In the genomic region with DNA sequence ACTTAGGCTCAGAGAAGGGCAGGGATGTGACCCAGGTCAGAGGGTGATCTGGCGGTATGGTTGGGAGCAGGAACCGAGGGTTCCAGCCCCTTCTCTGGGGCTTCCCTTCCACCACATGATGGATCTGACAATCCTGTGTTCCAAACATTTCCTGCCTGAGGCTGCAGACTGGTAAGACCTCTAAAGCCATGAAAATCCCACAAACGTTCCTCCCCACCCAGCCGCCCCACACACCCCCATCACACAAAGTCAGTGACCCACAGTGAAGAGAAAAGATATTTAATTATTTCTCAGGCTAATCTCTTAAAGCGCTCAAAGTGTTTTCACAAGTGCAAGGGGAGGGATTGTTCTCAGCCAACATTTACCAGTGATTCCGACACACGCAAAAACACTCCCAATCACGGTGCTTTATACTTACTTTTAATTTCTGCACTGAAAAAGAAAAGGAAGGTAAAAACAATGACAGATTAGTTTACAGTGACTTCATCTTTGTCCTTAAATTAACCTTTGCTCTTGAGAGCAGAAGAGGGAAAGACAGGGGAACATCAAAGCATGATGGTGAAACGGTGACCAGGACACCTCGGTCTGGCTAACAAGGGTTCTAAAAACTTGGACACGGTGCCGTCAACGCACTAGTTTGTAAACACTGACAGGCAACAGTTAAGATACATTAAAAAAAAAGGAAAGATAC, we compare ENCODE assay signal across 19 cellular contexts. TPM values are rescaled to one million over a fixed set of nuclear protein-coding genes. Genes with fewer than 3 reads are reported as not detected.
A peak's percentile ranks its signal among the peaks of the same experiment; 100 is the strongest.
DNase-seq lines count a peak whose midpoint lies in the region; ATAC-seq and FAIRE-seq lines count a peak whose summit lies in the region.
"Had no signal": no experiment of that assay in that cellular context is flagged by ENCODE, and none has a peak within 500 bp of the region (broad histone marks: within the 10 kb centered on the region; RNA-seq: fewer than 3 reads in every experiment).

No MANE protein-coding gene starts in this region.

- no peak for FAIRE-seq in RCC 7860 (lab: Jason Lieb, UNC)
- FAIRE-seq: G401.6 had no signal

- H3K9me3 Mint-ChIP-seq in activated naive CD4-positive, alpha-beta T cell treated with anti-CD3 and anti-CD28 coated beads for 36 hours = no peaks in the 10 kb centered on the region
- H3K9me3 Mint-ChIP-seq in activated CD4-positive, alpha-beta memory T cell treated with anti-CD3 and anti-CD28 coated beads, Interleukin-2, amount 10 ng/mL, durations not matched to agents 7 days and 5 days = no peaks in the 10 kb centered on the region
- H3K9me3 Mint-ChIP-seq in immature natural killer cell = no peaks in the 10 kb centered on the region
- H3K9me3 Mint-ChIP-seq in stimulated activated naive CD8-positive, alpha-beta T cell treated with anti-CD3 and anti-CD28 coated beads, Interleukin-15, amount 100 ng/mL, for 72 hours = no peaks in the 10 kb centered on the region
- H3K9me3 Mint-ChIP-seq: activated naive CD8-positive, alpha-beta T cell treated with anti-CD3 and anti-CD28 coated beads, Interleukin-2, amount 10 ng/mL, durations not matched to agents 7 days and 5 days; IgD-negative memory B cell had no signal

- CTCF ChIA-PET in activated naive CD4-positive, alpha-beta T cell treated with anti-CD3 and anti-CD28 coated beads for 36 hours (lab: Charles Lee) = no interaction called here
- CTCF ChIA-PET in activated CD4-positive, alpha-beta memory T cell treated with anti-CD3 and anti-CD28 coated beads, Interleukin-2, amount 10 ng/mL, durations not matched to agents 7 days and 5 days (lab: Charles Lee) = no interaction called here

- POLR2A ChIA-PET in activated CD4-positive, alpha-beta memory T cell treated with anti-CD3 and anti-CD28 coated beads, Interleukin-2, amount 10 ng/mL, durations not matched to agents 7 days and 5 days (lab: Charles Lee) = no interaction called here

- peaks cover 27% of the 10 kb centered on the region for H3K36me3 Mint-ChIP-seq in activated naive CD4-positive, alpha-beta T cell treated with anti-CD3 and anti-CD28 coated beads for 36 hours (ENCODE audit: low read depth)
- peaks cover 78% of the 10 kb centered on the region for H3K36me3 Mint-ChIP-seq in activated CD4-positive, alpha-beta memory T cell treated with anti-CD3 and anti-CD28 coated beads, Interleukin-2, amount 10 ng/mL, durations not matched to agents 7 days and 5 days (ENCODE audit: low read depth)
- peaks cover 4 to 31% (median 18%) of the 10 kb centered on the region in 3 donors for H3K36me3 Mint-ChIP-seq in immature natural killer cell

- H3K27ac Mint-ChIP-seq in activated naive CD4-positive, alpha-beta T cell treated with anti-CD3 and anti-CD28 coated beads for 36 hours = peak overlapping the region; percentile 63
- H3K27ac Mint-ChIP-seq in activated CD4-positive, alpha-beta memory T cell treated with anti-CD3 and anti-CD28 coated beads, Interleukin-2, amount 10 ng/mL, durations not matched to agents 7 days and 5 days = peak overlapping the region; percentile 19
- peak overlapping the region; percentile 40 to 83 (median 42) for H3K27ac Mint-ChIP-seq in immature natural killer cell
- peak overlapping the region; percentile 54 to 57 for H3K27ac Mint-ChIP-seq in stimulated activated naive CD8-positive, alpha-beta T cell treated with anti-CD3 and anti-CD28 coated beads, Interleukin-15, amount 100 ng/mL, for 72 hours
- H3K27ac Mint-ChIP-seq: activated naive CD8-positive, alpha-beta T cell treated with anti-CD3 and anti-CD28 coated beads, Interleukin-2, amount 10 ng/mL, durations not matched to agents 7 days and 5 days had no signal

- H3K27me3 Mint-ChIP-seq in activated naive CD4-positive, alpha-beta T cell treated with anti-CD3 and anti-CD28 coated beads for 36 hours (ENCODE audit: low read depth) = no peaks in the 10 kb centered on the region
- no peaks in the 10 kb centered on the region for H3K27me3 Mint-ChIP-seq in activated CD4-positive, alpha-beta memory T cell treated with anti-CD3 and anti-CD28 coated beads, Interleukin-2, amount 10 ng/mL, durations not matched to agents 7 days and 5 days
- H3K27me3 Mint-ChIP-seq in immature natural killer cell (ENCODE audit: low read depth in 3 of 3) = peaks cover 0 to 2% (median 0%) of the 10 kb centered on the region in 3 donors
- H3K27me3 Mint-ChIP-seq in stimulated activated naive CD8-positive, alpha-beta T cell treated with anti-CD3 and anti-CD28 coated beads, Interleukin-15, amount 100 ng/mL, for 72 hours = no peaks in the 10 kb centered on the region
- H3K27me3 Mint-ChIP-seq: activated naive CD8-positive, alpha-beta T cell treated with anti-CD3 and anti-CD28 coated beads, Interleukin-2, amount 10 ng/mL, durations not matched to agents 7 days and 5 days; IgD-negative memory B cell had no signal

- H3K4me3 Mint-ChIP-seq in activated naive CD4-positive, alpha-beta T cell treated with anti-CD3 and anti-CD28 coated beads for 36 hours = no peak overlapping the region
- no peak overlapping the region for H3K4me3 Mint-ChIP-seq in activated CD4-positive, alpha-beta memory T cell treated with anti-CD3 and anti-CD28 coated beads, Interleukin-2, amount 10 ng/mL, durations not matched to agents 7 days and 5 days
- no peak overlapping the region for H3K4me3 Mint-ChIP-seq in immature natural killer cell
- H3K4me3 Mint-ChIP-seq in stimulated activated naive CD8-positive, alpha-beta T cell treated with anti-CD3 and anti-CD28 coated beads, Interleukin-15, amount 100 ng/mL, for 72 hours = no peak overlapping the region
- H3K4me3 Mint-ChIP-seq: activated naive CD8-positive, alpha-beta T cell treated with anti-CD3 and anti-CD28 coated beads, Interleukin-2, amount 10 ng/mL, durations not matched to agents 7 days and 5 days; IgD-negative memory B cell had no signal

- H3K4me1 Mint-ChIP-seq in activated naive CD4-positive, alpha-beta T cell treated with anti-CD3 and anti-CD28 coated beads for 36 hours (ENCODE audit: low read depth) = peaks cover 5% of the 10 kb centered on the region
- H3K4me1 Mint-ChIP-seq in activated CD4-positive, alpha-beta memory T cell treated with anti-CD3 and anti-CD28 coated beads, Interleukin-2, amount 10 ng/mL, durations not matched to agents 7 days and 5 days = no peaks in the 10 kb centered on the region
- peaks cover 21% of the 10 kb centered on the region in 2 donors for H3K4me1 Mint-ChIP-seq in immature natural killer cell
- H3K4me1 Mint-ChIP-seq in stimulated activated naive CD8-positive, alpha-beta T cell treated with anti-CD3 and anti-CD28 coated beads, Interleukin-15, amount 100 ng/mL, for 72 hours = peaks cover 7% of the 10 kb centered on the region
- H3K4me1 Mint-ChIP-seq: activated naive CD8-positive, alpha-beta T cell treated with anti-CD3 and anti-CD28 coated beads, Interleukin-2, amount 10 ng/mL, durations not matched to agents 7 days and 5 days had no signal

- DNase-seq in activated naive CD4-positive, alpha-beta T cell treated with anti-CD3 and anti-CD28 coated beads for 36 hours = no peak
- DNase-seq in activated naive CD4-positive, alpha-beta T cell (lab: John Stamatoyannopoulos, UW) = no peak
- DNase-seq in activated CD4-positive, alpha-beta memory T cell treated with anti-CD3 and anti-CD28 coated beads, Interleukin-2, amount 10 ng/mL, durations not matched to agents 7 days and 5 days = no peak
- DNase-seq in immature natural killer cell (no peak), cardiac septum (ENCODE audit: low spot score) (no peak), NCI-H1930 (lab: John Stamatoyannopoulos, UW) (no peak), RCC 7860 (ENCODE audit: low spot score) (no peak)
- DNase-seq in stimulated activated naive CD8-positive, alpha-beta T cell treated with anti-CD3 and anti-CD28 coated beads, Interleukin-15, amount 100 ng/mL, for 72 hours = no peak
- DNase-seq: activated CD4-positive, alpha-beta T cell treated with anti-CD3 and anti-CD28 coated beads for 48 hours; C1 segment of cervical spinal cord; heart left ventricle; NCI-H1436 treated with DMSO at 0.1 percent for 48 hours; NCI-H2171 treated with DMSO at 0.1 percent for 48 hours; NCI-H526 treated with DMSO at 0.1 percent for 48 hours; stimulated activated CD4-positive, alpha-beta T cell treated with anti-CD3 and anti-CD28 coated beads, Interleukin-12 subunit alpha, Interleukin-12 subunit beta, amount 100 ng/mL, for 4 hours had no signal

- no peak for ATAC-seq in stimulated activated naive CD8-positive, alpha-beta T cell treated with anti-CD3 and anti-CD28 coated beads, Interleukin-15, amount 100 ng/mL, for 72 hours
- ATAC-seq: Right ventricle myocardium inferior had no signal

- intact Hi-C loops in activated naive CD4-positive, alpha-beta T cell treated with anti-CD3 and anti-CD28 coated beads for 36 hours (cut with micrococcal nuclease) = no loop called here
- intact Hi-C loops in cardiac septum (cut with DNase I) = no loop called here

RNA-seq across cellular contexts. Expression of gene WDR1, which starts 42.4 kb away (rescaled TPM):
- total RNA-seq in activated naive CD4-positive, alpha-beta T cell treated with anti-CD3 and anti-CD28 coated beads for 36 hours = 100 to 1,000 TPM; 271 to 295 TPM
- total RNA-seq in activated CD4-positive, alpha-beta memory T cell treated with anti-CD3 and anti-CD28 coated beads, Interleukin-2, amount 10 ng/mL, durations not matched to agents 7 days and 5 days = 100 to 1,000 TPM; 463 to 465 TPM
- polyA plus RNA-seq in immature natural killer cell = 100 to 1,000 TPM; 339 to 509 (median 401) TPM
- total RNA-seq in cardiac septum = 245 TPM

RNA-seq across cellular contexts. Expression of gene SLC2A9, which starts 52.9 kb away (rescaled TPM):
- total RNA-seq in activated naive CD4-positive, alpha-beta T cell treated with anti-CD3 and anti-CD28 coated beads for 36 hours = under 1 TPM; 0.43 to 0.86 TPM
- under 1 TPM; 0.55 to 0.83 TPM for total RNA-seq in activated CD4-positive, alpha-beta memory T cell treated with anti-CD3 and anti-CD28 coated beads, Interleukin-2, amount 10 ng/mL, durations not matched to agents 7 days and 5 days
- 1 to 10 TPM in 2 of 3 donors, not detected in 1; 1.4 to 2.3 TPM for polyA plus RNA-seq in immature natural killer cell
- total RNA-seq in cardiac septum = 5.5 TPM
